In the genomic region with DNA sequence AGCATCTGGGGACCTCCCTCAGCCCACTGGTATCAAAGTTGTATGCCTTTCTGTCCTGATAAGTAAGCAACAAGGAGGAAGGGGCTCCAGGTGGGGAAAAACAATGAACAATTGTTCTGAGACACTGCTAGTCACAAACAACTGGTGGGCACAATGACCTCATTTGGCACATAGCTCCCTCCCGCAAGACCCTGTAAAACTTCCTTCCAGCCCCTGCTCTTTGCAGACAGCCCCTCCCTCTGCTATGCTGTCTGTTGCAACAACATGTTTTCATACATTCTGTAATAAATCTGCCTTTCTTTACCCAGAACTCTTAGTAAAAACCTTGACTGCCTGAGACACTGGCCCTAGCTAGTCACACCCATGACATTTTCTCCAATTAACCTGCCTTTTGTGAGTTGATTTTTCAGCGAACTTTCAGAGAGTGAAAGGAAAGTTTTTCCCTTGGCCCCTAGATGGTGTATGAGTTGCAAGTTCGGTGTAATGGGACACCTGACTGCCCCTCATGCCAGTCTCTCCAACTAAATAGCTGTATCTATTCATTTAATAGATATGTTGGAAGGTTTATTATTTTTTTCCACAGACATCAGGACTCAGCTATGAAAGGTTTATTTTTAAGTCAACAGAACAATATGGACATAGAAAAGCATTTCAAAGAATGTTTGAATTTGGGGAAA, we compare ENCODE assay signal across 9 cellular contexts.
DNase-seq lines count a peak whose midpoint lies in the region; ATAC-seq and TF ChIP-seq lines count a peak whose summit lies in the region.
"Had no signal": no experiment of that assay in that cellular context is flagged by ENCODE, and none has a peak within 500 bp of the region (broad histone marks: within the 10 kb centered on the region; RNA-seq: fewer than 3 reads in every experiment).

No MANE protein-coding gene starts in this region.

- H3K4me3 ChIP-seq in AG04450 (ENCODE audit: low read depth, low read length) (no peak overlapping the region), adrenal gland (no peak overlapping the region), kidney epithelial cell (ENCODE audit: low read depth, low read length) (no peak overlapping the region)

- DNase-seq in AG04450 (ENCODE audit: low read depth, low spot score), result no peak
- DNase-seq in HCEC 1CT, result peak; percentile 19
- peak in 5 of 7 donors; percentile 23 to 48 (median 41) for DNase-seq in adrenal gland
- DNase-seq in kidney epithelial cell (ENCODE audit: low read depth), result no peak
- DNase-seq in activated CD8-positive, alpha-beta T cell treated with anti-CD3 and anti-CD28 coated beads for 36 hours, result no peak
- DNase-seq: NCI-H2107 had no signal

- 28 to 41% (median 39%) methylated on average over 3 of the region's 3 CpGs for WGBS in adrenal gland, 4 donors

- no peaks in the 10 kb centered on the region for H3K9me3 ChIP-seq in AG04450 (ENCODE audit: control insufficient read depth, insufficient read depth, low read length)
- H3K9me3 ChIP-seq in adrenal gland (replicated peaks in 1 of 3), result no peaks in the 10 kb centered on the region

- peaks cover 22 to 52% of the 10 kb centered on the region in 2 donors for H3K4me1 ChIP-seq in adrenal gland (replicated peaks in 1 of 2)

- H3K27ac Mint-ChIP-seq in activated CD8-positive, alpha-beta T cell treated with anti-CD3 and anti-CD28 coated beads for 36 hours, result no peak overlapping the region

- POLR2A ChIA-PET in AG04450 (lab: Yijun Ruan, JAX), result no interaction called here
- POLR2A ChIA-PET in activated CD8-positive, alpha-beta T cell treated with anti-CD3 and anti-CD28 coated beads for 36 hours (lab: Charles Lee), result interaction anchor here (0.7 kb wide), 1 partner anchor 38 kb away, joined by 3 read pairs; no protein-coding TSS in a partner anchor

- H3K27ac ChIP-seq in AG04450 (ENCODE audit: low read depth, low read length) (no peak overlapping the region), adrenal gland (peak overlapping the region in 3 of 5 donors; percentile 53 to 70 (median 62))

- H3K36me3 Mint-ChIP-seq in activated CD8-positive, alpha-beta T cell treated with anti-CD3 and anti-CD28 coated beads for 36 hours (ENCODE audit: low read depth), result peaks cover 5% of the 10 kb centered on the region

- CTCF ChIA-PET in AG04450 (lab: Charles Lee), result interaction anchor here (0.6 to 1.5 kb wide), 6 partner anchors 11 to 332 kb away, joined by 3 to 8 read pairs (median 3); no protein-coding TSS in a partner anchor
- CTCF ChIA-PET in activated CD8-positive, alpha-beta T cell treated with anti-CD3 and anti-CD28 coated beads for 36 hours (lab: Charles Lee), result interaction anchor here (0.9 to 2.8 kb wide), 2 partner anchors 13 to 40 kb away, joined by 3 to 8 read pairs; no protein-coding TSS in a partner anchor

- H3K36me3 ChIP-seq in adrenal gland (replicated peaks in 1 of 2), result no peaks in the 10 kb centered on the region
- H3K36me3 ChIP-seq in kidney epithelial cell (ENCODE audit: control insufficient read depth, insufficient read depth, low read length), result peaks cover 2% of the 10 kb centered on the region

- H3K4me3 Mint-ChIP-seq in activated CD8-positive, alpha-beta T cell treated with anti-CD3 and anti-CD28 coated beads for 36 hours, result no peak overlapping the region

- ATAC-seq in GM21360 (IDR thresholded peaks at IDR 0.05; ENCODE audit: unreplicated experiment), result no peak
- ATAC-seq in HG02571 (IDR thresholded peaks at IDR 0.05; ENCODE audit: unreplicated experiment), result no peak
- ATAC-seq in activated CD8-positive, alpha-beta T cell treated with anti-CD3 and anti-CD28 coated beads for 36 hours, result no peak
- ATAC-seq in HG02623 (IDR thresholded peaks at IDR 0.05; ENCODE audit: unreplicated experiment), result no peak

- peaks cover 5% of the 10 kb centered on the region for H3K4me1 Mint-ChIP-seq in activated CD8-positive, alpha-beta T cell treated with anti-CD3 and anti-CD28 coated beads for 36 hours (ENCODE audit: low read depth)

- H3K9me3 Mint-ChIP-seq in activated CD8-positive, alpha-beta T cell treated with anti-CD3 and anti-CD28 coated beads for 36 hours, result no peaks in the 10 kb centered on the region

- intact Hi-C loops in adrenal gland (cut with DNase I), result no loop called here
- intact Hi-C loops in activated CD8-positive, alpha-beta T cell treated with anti-CD3 and anti-CD28 coated beads for 36 hours (cut with micrococcal nuclease), result no loop called here

- H3K27me3 ChIP-seq in AG04450 (ENCODE audit: control insufficient read depth, insufficient read depth, low read length) (no peaks in the 10 kb centered on the region), adrenal gland (no peaks in the 10 kb centered on the region), kidney epithelial cell (ENCODE audit: control insufficient read depth, insufficient read depth, low read length) (no peaks in the 10 kb centered on the region)

- no peak for TF ChIP-seq POLR2A in adrenal gland (IDR thresholded peaks at IDR 0.05)

- peak; percentile 44 for TF ChIP-seq CTCF in AG04450 (IDR thresholded peaks at IDR 0.05; ENCODE audit: low read depth, low read length)
- TF ChIP-seq CTCF in adrenal gland (IDR thresholded peaks at IDR 0.05), result peak; percentile 34 to 51 (median 41)
- TF ChIP-seq CTCF in kidney epithelial cell (IDR thresholded peaks at IDR 0.05; ENCODE audit: insufficient read depth, low read length, poor library complexity, severe bottlenecking), result peak; percentile 31
- no peak for TF ChIP-seq CTCF in activated CD8-positive, alpha-beta T cell treated with anti-CD3 and anti-CD28 coated beads for 36 hours (IDR thresholded peaks at IDR 0.05)

- no peaks in the 10 kb centered on the region for H3K27me3 Mint-ChIP-seq in activated CD8-positive, alpha-beta T cell treated with anti-CD3 and anti-CD28 coated beads for 36 hours

Comparison
In these comparisons a context has a peak if more than half of its experiments do, and no peak if none do; other contexts are left out.
1. DNase-seq: peak in HCEC 1CT (single experiment) and adrenal gland (5 of 7); none in AG04450 (single experiment), kidney epithelial cell (single experiment) and activated CD8-positive, alpha-beta T cell treated with anti-CD3 and anti-CD28 coated beads for 36 hours (single experiment).